26 cellular contexts compared by ENCODE assay signal in genomic region chr2:109120166-109120565, GRCh38.
"Had no signal": no experiment of that assay in that cellular context is flagged by ENCODE, and none has a peak within 500 bp of the region (broad histone marks: within the 10 kb centered on the region; RNA-seq: fewer than 3 reads in every experiment).

No MANE protein-coding gene starts in this region.

- H3K4me1 ChIP-seq: ascending aorta had no signal

- H3K4me3 ChIP-seq: ascending aorta, cardiac muscle cell, MG63 had no signal

- H3K27me3 ChIP-seq: ascending aorta had no signal

- H3K27ac ChIP-seq: ascending aorta, cardiac muscle cell, WERI-Rb-1 had no signal

- DNase-seq: activated CD4-positive, alpha-beta memory T cell treated with anti-CD3 and anti-CD28 coated beads, Interleukin-2, amount 10 ng/mL, durations not matched to agents 7 days and 5 days; activated CD4-positive, alpha-beta T cell treated with anti-CD3 and anti-CD28 coated beads for 1 hour; activated CD4-positive, alpha-beta T cell treated with anti-CD3 and anti-CD28 coated beads for 48 hours; activated CD4-positive, CD25-positive, alpha-beta regulatory T cell; activated gamma-delta T cell; activated naive CD4-positive, alpha-beta T cell treated with Interleukin-2 at 50 U/mL for 16 hours; activated naive CD8-positive, alpha-beta T cell treated with anti-CD3 and anti-CD28 coated beads, Interleukin-2, amount 10 ng/mL, durations not matched to agents 7 days and 5 days; activated T-cell treated with anti-CD3 and anti-CD28 coated beads, Interleukin-2, amount 50 U/mL, for 24 hours; amygdala; Kasumi-1; KBM-7; MG63; NCI-H1048; NCI-H1436 treated with DMSO at 0.1 percent for 48 hours; NCI-H1694 treated with DMSO at 0.1 percent for 48 hours; NCI-H2029; NCI-H345; NCI-H524 treated with DMSO at 0.1 percent for 48 hours; Right ventricle myocardium superior; SW 1271; T-helper 1 cell; T-helper 2 cell; T-helper 9 cell; WERI-Rb-1 had no signal

- H3K36me3 ChIP-seq: ascending aorta, cardiac muscle cell, MG63, WERI-Rb-1 had no signal

- H3K9me3 ChIP-seq: ascending aorta, MG63 had no signal
